Comparison of ENCODE assay signal across 1 cellular context in the genomic region with DNA sequence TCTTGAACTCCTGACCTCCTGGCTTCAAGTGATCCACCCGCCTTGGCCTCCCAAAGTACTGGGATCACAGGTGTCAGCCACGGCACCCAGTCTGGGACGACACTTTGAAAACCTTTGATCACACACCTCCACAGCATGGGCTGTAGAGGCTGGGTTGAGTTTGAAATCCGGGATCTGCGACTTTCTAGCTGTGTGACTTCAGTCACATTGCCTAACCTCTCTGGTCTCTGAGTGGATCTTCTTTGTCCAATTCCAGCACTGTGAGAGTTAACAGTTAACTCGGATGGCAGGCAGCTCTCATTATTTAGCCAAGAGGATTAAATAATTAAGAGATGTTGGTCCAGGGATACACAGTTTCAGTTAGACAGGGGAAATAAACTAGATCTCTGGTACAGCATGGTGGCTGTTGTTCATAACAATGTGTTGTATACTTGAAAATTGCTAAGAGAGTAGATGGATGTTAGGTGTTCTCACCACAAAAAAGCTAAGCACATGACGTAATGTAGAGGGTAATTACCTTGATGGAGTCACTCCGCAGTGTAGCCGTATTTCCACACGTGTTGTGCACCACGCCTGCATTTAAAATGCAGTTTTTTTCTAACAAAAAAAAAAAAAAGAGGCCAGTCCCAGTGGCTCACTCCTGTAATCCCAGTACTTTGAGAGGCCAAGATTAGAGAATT.
A peak's percentile ranks its signal among the peaks of the same experiment; 100 is the strongest.
TF ChIP-seq lines count a peak whose summit lies in the region.

No MANE protein-coding gene starts in this region.

TF ChIP-seq in K562, 482 proteins besides CTCF, POLR2A, EP300 and RAD21:
- no peak for TF ChIP-seq NCOR1 (IDR thresholded peaks at IDR 0.05)
- no peak for TF ChIP-seq KAT7 (CRISPR knock-in tag; IDR thresholded peaks at IDR 0.05; ENCODE audit: borderline replicate concordance)
- no peak for TF ChIP-seq SMAD4 (CRISPR knock-in tag; conservative IDR thresholded peaks at IDR 0.05)
- TF ChIP-seq DNMT1 (IDR thresholded peaks at IDR 0.05), result no peak
- peak; percentile 67; the same call in 1 of the 2 replicates for TF ChIP-seq SMARCA5 (IDR thresholded peaks at IDR 0.05)
- TF ChIP-seq IRF2 (CRISPR knock-in tag; IDR thresholded peaks at IDR 0.05), result no peak
- TF ChIP-seq SMAD2 (IDR thresholded peaks at IDR 0.05; ENCODE audit: low read depth, low read length), result no peak
- no peak for TF ChIP-seq KAT2B (IDR thresholded peaks at IDR 0.05; ENCODE audit: low read depth, low read length)
- TF ChIP-seq ATF7 (IDR thresholded peaks at IDR 0.05), result peak; percentile 35; the same call in 1 of the 2 replicates
- peak; percentile 33 to 67; a peak in 2 of 4 replicates for TF ChIP-seq KDM1A (IDR thresholded peaks at IDR 0.05)
- TF ChIP-seq OTX1 (CRISPR knock-in tag; IDR thresholded peaks at IDR 0.05), result no peak
- TF ChIP-seq ATF4 (CRISPR knock-in tag; IDR thresholded peaks at IDR 0.05), result no peak
- TF ChIP-seq NELFE (IDR thresholded peaks at IDR 0.05; ENCODE audit: insufficient read depth, insufficient read length), result no peak
- TF ChIP-seq, protein P1, sequence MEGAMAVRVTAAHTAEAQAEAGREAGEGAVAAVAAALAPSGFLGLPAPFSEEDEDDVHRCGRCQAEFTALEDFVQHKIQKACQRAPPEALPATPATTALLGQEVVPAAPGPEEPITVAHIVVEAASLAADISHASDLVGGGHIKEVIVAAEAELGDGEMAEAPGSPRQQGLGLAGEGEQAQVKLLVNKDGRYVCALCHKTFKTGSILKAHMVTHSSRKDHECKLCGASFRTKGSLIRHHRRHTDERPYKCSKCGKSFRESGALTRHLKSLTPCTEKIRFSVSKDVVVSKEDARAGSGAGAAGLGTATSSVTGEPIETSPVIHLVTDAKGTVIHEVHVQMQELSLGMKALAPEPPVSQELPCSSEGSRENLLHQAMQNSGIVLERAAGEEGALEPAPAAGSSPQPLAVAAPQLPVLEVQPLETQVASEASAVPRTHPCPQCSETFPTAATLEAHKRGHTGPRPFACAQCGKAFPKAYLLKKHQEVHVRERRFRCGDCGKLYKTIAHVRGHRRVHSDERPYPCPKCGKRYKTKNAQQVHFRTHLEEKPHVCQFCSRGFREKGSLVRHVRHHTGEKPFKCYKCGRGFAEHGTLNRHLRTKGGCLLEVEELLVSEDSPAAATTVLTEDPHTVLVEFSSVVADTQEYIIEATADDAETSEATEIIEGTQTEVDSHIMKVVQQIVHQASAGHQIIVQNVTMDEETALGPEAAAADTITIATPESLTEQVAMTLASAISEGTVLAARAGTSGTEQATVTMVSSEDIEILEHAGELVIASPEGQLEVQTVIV (CRISPR knock-in tag; IDR thresholded peaks at IDR 0.05; ENCODE audit: borderline replicate concordance), result no peak
- TF ChIP-seq L3MBTL2 (IDR thresholded peaks at IDR 0.05), result no peak
- no peak for TF ChIP-seq SMAD1 (IDR thresholded peaks at IDR 0.05; ENCODE audit: low read depth, low read length, partially characterized antibody)
- TF ChIP-seq BCOR (IDR thresholded peaks at IDR 0.05), result peak; percentile 90
- TF ChIP-seq ELF2 (CRISPR knock-in tag; IDR thresholded peaks at IDR 0.05), result no peak
- no peak for TF ChIP-seq BRCA1 (IDR thresholded peaks at IDR 0.05)
- no peak for TF ChIP-seq BRCA1 (CRISPR knock-in tag; IDR thresholded peaks at IDR 0.05)
- no peak for TF ChIP-seq TAL1 (IDR thresholded peaks at IDR 0.05)
- TF ChIP-seq NONO (IDR thresholded peaks at IDR 0.05; ENCODE audit: low read depth in 2 of 2, low read length in 1 of 2), result no peak
- TF ChIP-seq MTA1 (IDR thresholded peaks at IDR 0.05; ENCODE audit: borderline replicate concordance), result no peak
- TF ChIP-seq ZNF507 (tag; conservative IDR thresholded peaks at IDR 0.05), result no peak
- TF ChIP-seq CBFA2T2 (conservative IDR thresholded peaks at IDR 0.05), result no peak
- TF ChIP-seq PURB (CRISPR knock-in tag; IDR thresholded peaks at IDR 0.05; ENCODE audit: low read depth), result no peak
- peak; percentile 69 for TF ChIP-seq ADNP (tag; IDR thresholded peaks at IDR 0.05)
- TF ChIP-seq FOSL1 (tag; conservative IDR thresholded peaks at IDR 0.05), result no peak
- no peak for TF ChIP-seq CEBPB (tag; IDR thresholded peaks at IDR 0.05)
- TF ChIP-seq PRMT5 (CRISPR knock-in tag; IDR thresholded peaks at IDR 0.05), result no peak
- TF ChIP-seq HDAC2 (IDR thresholded peaks at IDR 0.05), result peak; percentile 66; the same call in 1 of the 2 replicates
- no peak for TF ChIP-seq HBP1 (CRISPR knock-in tag; IDR thresholded peaks at IDR 0.05)
- peak; percentile 82 for TF ChIP-seq ZFP36 (IDR thresholded peaks at IDR 0.05; ENCODE audit: low read depth, low read length, partially characterized antibody)
- peak; percentile 84 for TF ChIP-seq RBM25 (IDR thresholded peaks at IDR 0.05; ENCODE audit: low read depth, low read length, severe bottlenecking)
- no peak for TF ChIP-seq PREB (CRISPR knock-in tag; IDR thresholded peaks at IDR 0.05)
- TF ChIP-seq XRCC4 (IDR thresholded peaks at IDR 0.05; ENCODE audit: extremely low read depth, insufficient read depth, insufficient read length), result no peak
- no peak for TF ChIP-seq FOXP4 (CRISPR knock-in tag; IDR thresholded peaks at IDR 0.05; ENCODE audit: borderline replicate concordance)
- TF ChIP-seq XRCC5 (IDR thresholded peaks at IDR 0.05; ENCODE audit: low read depth, low read length), result no peak
- TF ChIP-seq ZNF830 (CRISPR knock-in tag; IDR thresholded peaks at IDR 0.05), result no peak
- no peak for TF ChIP-seq PYGO2 (tag; IDR thresholded peaks at IDR 0.05)
- no peak for TF ChIP-seq TGIF2 (CRISPR knock-in tag; IDR thresholded peaks at IDR 0.05)
- TF ChIP-seq, protein P2, sequence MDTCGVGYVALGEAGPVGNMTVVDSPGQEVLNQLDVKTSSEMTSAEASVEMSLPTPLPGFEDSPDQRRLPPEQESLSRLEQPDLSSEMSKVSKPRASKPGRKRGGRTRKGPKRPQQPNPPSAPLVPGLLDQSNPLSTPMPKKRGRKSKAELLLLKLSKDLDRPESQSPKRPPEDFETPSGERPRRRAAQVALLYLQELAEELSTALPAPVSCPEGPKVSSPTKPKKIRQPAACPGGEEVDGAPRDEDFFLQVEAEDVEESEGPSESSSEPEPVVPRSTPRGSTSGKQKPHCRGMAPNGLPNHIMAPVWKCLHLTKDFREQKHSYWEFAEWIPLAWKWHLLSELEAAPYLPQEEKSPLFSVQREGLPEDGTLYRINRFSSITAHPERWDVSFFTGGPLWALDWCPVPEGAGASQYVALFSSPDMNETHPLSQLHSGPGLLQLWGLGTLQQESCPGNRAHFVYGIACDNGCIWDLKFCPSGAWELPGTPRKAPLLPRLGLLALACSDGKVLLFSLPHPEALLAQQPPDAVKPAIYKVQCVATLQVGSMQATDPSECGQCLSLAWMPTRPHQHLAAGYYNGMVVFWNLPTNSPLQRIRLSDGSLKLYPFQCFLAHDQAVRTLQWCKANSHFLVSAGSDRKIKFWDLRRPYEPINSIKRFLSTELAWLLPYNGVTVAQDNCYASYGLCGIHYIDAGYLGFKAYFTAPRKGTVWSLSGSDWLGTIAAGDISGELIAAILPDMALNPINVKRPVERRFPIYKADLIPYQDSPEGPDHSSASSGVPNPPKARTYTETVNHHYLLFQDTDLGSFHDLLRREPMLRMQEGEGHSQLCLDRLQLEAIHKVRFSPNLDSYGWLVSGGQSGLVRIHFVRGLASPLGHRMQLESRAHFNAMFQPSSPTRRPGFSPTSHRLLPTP (IDR thresholded peaks at IDR 0.05; ENCODE audit: borderline replicate concordance, extremely low read depth, insufficient read length), result no peak
- 0 out of 4 replicates have a peak, but pooled peaks of 1 of the 2 experiments have one; percentile 16 for TF ChIP-seq RCOR1 (IDR thresholded peaks at IDR 0.05; ENCODE audit: borderline replicate concordance in 1 of 2, low read depth in 2 of 2, low read length in 2 of 2)
- TF ChIP-seq EHMT2 (IDR thresholded peaks at IDR 0.05), result no peak
- TF ChIP-seq NR2F6 (CRISPR knock-in tag; IDR thresholded peaks at IDR 0.05), result no peak
- no peak for TF ChIP-seq ZNF444 (CRISPR knock-in tag; IDR thresholded peaks at IDR 0.05)
- TF ChIP-seq ZNF431 (CRISPR knock-in tag; IDR thresholded peaks at IDR 0.05), result no peak
- TF ChIP-seq GATAD2A (IDR thresholded peaks at IDR 0.05), result no peak
